ENCODE assay signal across 8 cellular contexts in the genomic region with DNA sequence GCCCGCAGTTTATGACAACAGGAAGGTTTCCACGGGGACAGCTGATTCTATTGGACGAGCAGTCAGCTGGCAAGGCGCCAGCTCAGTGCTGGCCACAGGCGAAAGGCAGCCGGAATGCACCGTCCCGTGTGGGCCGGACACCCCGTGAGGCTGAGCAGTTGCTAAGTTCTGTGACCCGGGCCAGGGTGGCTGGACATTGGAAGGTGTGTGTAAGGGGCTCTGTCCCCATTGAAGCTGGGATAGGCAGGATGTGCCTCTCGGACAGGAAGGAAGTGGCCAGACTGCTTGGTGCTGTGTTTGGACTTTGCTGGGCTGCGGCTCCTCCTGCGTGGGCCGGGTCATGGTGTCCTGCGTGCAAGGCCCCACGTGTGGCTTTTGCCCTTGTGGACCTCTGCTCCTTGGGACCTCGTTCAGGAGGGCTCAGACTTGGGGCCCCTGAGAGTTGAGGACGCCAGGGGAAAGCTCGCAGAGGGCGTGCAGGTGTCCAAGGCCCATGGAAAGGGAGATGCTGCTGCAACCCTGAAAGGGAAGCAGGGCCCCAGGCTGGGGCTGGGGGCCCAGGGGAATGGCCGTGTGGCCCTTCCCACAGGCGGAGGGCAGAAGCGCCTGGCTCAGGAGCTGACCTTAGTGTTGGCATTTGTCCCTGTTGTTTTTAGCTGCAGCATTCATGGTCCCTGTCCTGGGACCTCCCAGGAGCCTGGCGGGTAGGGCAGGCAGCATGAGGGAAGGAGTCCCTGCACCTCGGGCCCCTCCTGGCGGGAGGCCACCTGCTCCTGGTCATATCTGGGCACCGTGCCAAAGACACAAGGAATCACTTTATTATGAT. TPM values are rescaled to one million over a fixed set of nuclear protein-coding genes. Genes with fewer than 3 reads are reported as not detected.
DNase-seq lines count a peak whose midpoint lies in the region; ATAC-seq and TF ChIP-seq lines count a peak whose summit lies in the region.

No MANE protein-coding gene starts in this region.

- H4K20me1 ChIP-seq in PC-9 (ENCODE audit: insufficient read depth): no peaks in the 10 kb centered on the region; the same call in 1 of the 2 replicates

- DNase-seq in Caco-2: no peak
- DNase-seq in PC-9: peak; percentile 43 to 79
- peak; percentile 80 for DNase-seq in fibroblast of pulmonary artery (ENCODE audit: low read depth)
- DNase-seq in ovary: peak; percentile 56 to 82 (median 69)
- no peak for DNase-seq in natural killer cell treated with Interleukin-12 subunit alpha and Interleukin-12 subunit beta and Interleukin-15 and Interleukin-18, amount 100 ng/mL, for 72 hours (ENCODE audit: low spot score)
- DNase-seq in activated CD8-positive, alpha-beta memory T cell treated with anti-CD3 and anti-CD28 coated beads, Interleukin-2, amount 10 ng/mL, durations not matched to agents 7 days and 5 days: no peak
- DNase-seq in T1000 (lab: John Stamatoyannopoulos, UW): no peak

- peak overlapping the region; percentile 97 for H3K27ac Mint-ChIP-seq in Caco-2 (ENCODE audit: unreplicated experiment)
- H3K27ac Mint-ChIP-seq in natural killer cell treated with Interleukin-12 subunit alpha and Interleukin-12 subunit beta and Interleukin-15 and Interleukin-18, amount 100 ng/mL, for 72 hours: no peak overlapping the region
- H3K27ac Mint-ChIP-seq in activated CD8-positive, alpha-beta memory T cell treated with anti-CD3 and anti-CD28 coated beads, Interleukin-2, amount 10 ng/mL, durations not matched to agents 7 days and 5 days: no peak overlapping the region

- peak overlapping the region; percentile 68 for H3K4me3 Mint-ChIP-seq in Caco-2 (ENCODE audit: unreplicated experiment)
- no peak overlapping the region for H3K4me3 Mint-ChIP-seq in natural killer cell treated with Interleukin-12 subunit alpha and Interleukin-12 subunit beta and Interleukin-15 and Interleukin-18, amount 100 ng/mL, for 72 hours
- no peak overlapping the region for H3K4me3 Mint-ChIP-seq in activated CD8-positive, alpha-beta memory T cell treated with anti-CD3 and anti-CD28 coated beads, Interleukin-2, amount 10 ng/mL, durations not matched to agents 7 days and 5 days

- ATAC-seq in natural killer cell treated with Interleukin-12 subunit alpha and Interleukin-12 subunit beta and Interleukin-15 and Interleukin-18, amount 100 ng/mL, for 72 hours: no peak
- ATAC-seq in activated CD8-positive, alpha-beta memory T cell treated with anti-CD3 and anti-CD28 coated beads, Interleukin-2, amount 10 ng/mL, durations not matched to agents 7 days and 5 days: no peak
- no peak for ATAC-seq in GM18519 (IDR thresholded peaks at IDR 0.05; ENCODE audit: low FRiP score, unreplicated experiment)

- CTCF ChIA-PET in Caco-2 (lab: Charles Lee): interaction anchor here (1.2 to 1.4 kb wide), 2 partner anchors 21 to 57 kb away, joined by 3 read pairs; no protein-coding TSS in a partner anchor
- CTCF ChIA-PET in PC-9 (lab: Charles Lee): interaction anchor here (0.9 kb wide), 1 partner anchor 20 kb away, joined by 3 read pairs; no protein-coding TSS in a partner anchor
- CTCF ChIA-PET in activated CD8-positive, alpha-beta memory T cell treated with anti-CD3 and anti-CD28 coated beads, Interleukin-2, amount 10 ng/mL, durations not matched to agents 7 days and 5 days (lab: Charles Lee): interaction anchor here (1.4 to 1.5 kb wide), 2 partner anchors 22 to 57 kb away, joined by 3 to 4 read pairs; no protein-coding TSS in a partner anchor

- H3K4me2 ChIP-seq in PC-9: peak overlapping the region; percentile 79

- no peak overlapping the region for H2AFZ ChIP-seq in PC-9

- H3K4me3 ChIP-seq in Caco-2 (ENCODE audit: low read depth, low read length) (no peak overlapping the region), PC-9 (no peak overlapping the region), fibroblast of pulmonary artery (replicated peaks; ENCODE audit: low read depth, low read length) (no peak overlapping the region), ovary (no peak overlapping the region)

- TF ChIP-seq CTCF in Caco-2 (IDR thresholded peaks at IDR 0.05; ENCODE audit: insufficient read depth in 1 of 2, low read depth in 1 of 2, low read length in 1 of 2, severe bottlenecking in 1 of 2, unreplicated experiment in 1 of 2) (no peak), PC-9 (conservative IDR thresholded peaks at IDR 0.05) (no peak), fibroblast of pulmonary artery (IDR thresholded peaks at IDR 0.05; ENCODE audit: low read length, missing control alignments) (no peak), ovary (IDR thresholded peaks at IDR 0.05) (no peak)

- H3K27ac ChIP-seq in PC-9 (peak overlapping the region; percentile 69), ovary (no peak overlapping the region)

- 25 to 34% (median 26%) methylated on average over 28 of the region's 28 CpGs for WGBS in ovary, 3 donors

- no peaks in the 10 kb centered on the region for H3K27me3 Mint-ChIP-seq in Caco-2 (ENCODE audit: insufficient read depth, unreplicated experiment)
- H3K27me3 Mint-ChIP-seq in natural killer cell treated with Interleukin-12 subunit alpha and Interleukin-12 subunit beta and Interleukin-15 and Interleukin-18, amount 100 ng/mL, for 72 hours: no peaks in the 10 kb centered on the region
- no peaks in the 10 kb centered on the region for H3K27me3 Mint-ChIP-seq in activated CD8-positive, alpha-beta memory T cell treated with anti-CD3 and anti-CD28 coated beads, Interleukin-2, amount 10 ng/mL, durations not matched to agents 7 days and 5 days

- POLR2A ChIA-PET in Caco-2 (lab: Charles Lee) (interaction anchor here (1.7 kb wide), 1 partner anchor 194 kb away, joined by 6 read pairs; a partner anchor contains a TSS), PC-9 (lab: Charles Lee; ENCODE audit: unreplicated experiment) (interaction anchor here (0.6 to 1.1 kb wide), 3 partner anchors 8 to 255 kb away, joined by 3 to 7 read pairs (median 4); no protein-coding TSS in a partner anchor)

- no peaks in the 10 kb centered on the region for H3K9me3 Mint-ChIP-seq in Caco-2 (ENCODE audit: unreplicated experiment)
- no peaks in the 10 kb centered on the region for H3K9me3 Mint-ChIP-seq in natural killer cell treated with Interleukin-12 subunit alpha and Interleukin-12 subunit beta and Interleukin-15 and Interleukin-18, amount 100 ng/mL, for 72 hours
- H3K9me3 Mint-ChIP-seq in activated CD8-positive, alpha-beta memory T cell treated with anti-CD3 and anti-CD28 coated beads, Interleukin-2, amount 10 ng/mL, durations not matched to agents 7 days and 5 days (ENCODE audit: low read depth): no peaks in the 10 kb centered on the region

- peaks cover 49% of the 10 kb centered on the region for H3K4me1 Mint-ChIP-seq in Caco-2 (ENCODE audit: low read depth, unreplicated experiment)
- peaks cover 5 to 21% of the 10 kb centered on the region in 2 donors for H3K4me1 Mint-ChIP-seq in natural killer cell treated with Interleukin-12 subunit alpha and Interleukin-12 subunit beta and Interleukin-15 and Interleukin-18, amount 100 ng/mL, for 72 hours (ENCODE audit: low read depth in 2 of 2)
- peaks cover 12% of the 10 kb centered on the region for H3K4me1 Mint-ChIP-seq in activated CD8-positive, alpha-beta memory T cell treated with anti-CD3 and anti-CD28 coated beads, Interleukin-2, amount 10 ng/mL, durations not matched to agents 7 days and 5 days

- H3K36me3 Mint-ChIP-seq in Caco-2 (ENCODE audit: insufficient read depth, unreplicated experiment): peaks cover 59% of the 10 kb centered on the region
- H3K36me3 Mint-ChIP-seq in natural killer cell treated with Interleukin-12 subunit alpha and Interleukin-12 subunit beta and Interleukin-15 and Interleukin-18, amount 100 ng/mL, for 72 hours: no peaks in the 10 kb centered on the region
- no peaks in the 10 kb centered on the region for H3K36me3 Mint-ChIP-seq in activated CD8-positive, alpha-beta memory T cell treated with anti-CD3 and anti-CD28 coated beads, Interleukin-2, amount 10 ng/mL, durations not matched to agents 7 days and 5 days

- H3K4me1 ChIP-seq in Caco-2: peaks cover 69% of the 10 kb centered on the region
- peaks cover 73% of the 10 kb centered on the region for H3K4me1 ChIP-seq in PC-9 (replicated peaks; ENCODE audit: insufficient read depth)
- peaks cover 15% of the 10 kb centered on the region for H3K4me1 ChIP-seq in ovary (ENCODE audit: insufficient read depth)

- H3K9me3 ChIP-seq in Caco-2: no peaks in the 10 kb centered on the region
- H3K9me3 ChIP-seq in PC-9 (ENCODE audit: insufficient read depth, low read depth): no peaks in the 10 kb centered on the region
- H3K9me3 ChIP-seq in ovary: no peaks in the 10 kb centered on the region

- peaks cover 29% of the 10 kb centered on the region; the same call in 1 of the 2 replicates for H3F3A ChIP-seq in PC-9 (ENCODE audit: insufficient read depth, low read depth)

- H3K27me3 ChIP-seq in Caco-2 (replicated peaks; ENCODE audit: control insufficient read depth, insufficient read depth, low read length): no peaks in the 10 kb centered on the region
- no peaks in the 10 kb centered on the region for H3K27me3 ChIP-seq in PC-9 (ENCODE audit: insufficient read depth, low read depth)
- no peaks in the 10 kb centered on the region for H3K27me3 ChIP-seq in ovary

- no peak for TF ChIP-seq EP300 in ovary (IDR thresholded peaks at IDR 0.05)

- intact Hi-C loops in Caco-2 (cut with micrococcal nuclease; ENCODE audit: unreplicated experiment): loop anchor here (5.0 kb wide), 1 partner anchor 52 kb away; no protein-coding TSS in a partner anchor
- intact Hi-C loops in PC-9 (cut with micrococcal nuclease; ENCODE audit: unreplicated experiment): loop anchor here (1.0 kb wide), 1 partner anchor 27 kb away; no protein-coding TSS in a partner anchor
- intact Hi-C loops in ovary (cut with DNase I): no loop called here

- BruUV-seq in Caco-2 (replicated peaks; lab: Mats Ljungman, UMichigan): no TSS peak
- BruUV-seq in PC-9 (replicated peaks; lab: Mats Ljungman, UMichigan): no TSS peak

- no peak for TF ChIP-seq POLR2A in ovary (IDR thresholded peaks at IDR 0.05)

- H3K9me2 ChIP-seq in PC-9 (ENCODE audit: insufficient read depth): no peaks in the 10 kb centered on the region

- H3K79me2 ChIP-seq in PC-9 (ENCODE audit: low read depth): peaks cover 89% of the 10 kb centered on the region

- peaks cover 1% of the 10 kb centered on the region; the same call in 1 of the 2 replicates for H3K36me3 ChIP-seq in Caco-2 (ENCODE audit: control insufficient read depth, insufficient read depth, low read length)
- H3K36me3 ChIP-seq in PC-9 (ENCODE audit: low read depth): no peaks in the 10 kb centered on the region
- no peaks in the 10 kb centered on the region for H3K36me3 ChIP-seq in ovary

RNA-seq across cellular contexts. Expression of a gene that starts 10.0 kb away (rescaled TPM):
- total RNA-seq in Caco-2 (2022): 52.6 and 57.7 TPM in 2 replicates
- total RNA-seq in PC-9 (2021): 109 and 125 TPM in 2 replicates
- 10 to 100 TPM; 13.8 to 80.6 (median 30.1) TPM for total RNA-seq in ovary
- 10 to 100 TPM; 12.0 to 21.5 TPM for polyA plus RNA-seq in ovary
- 1 to 10 TPM; 7.3 to 9.6 TPM for total RNA-seq in natural killer cell treated with Interleukin-12 subunit alpha and Interleukin-12 subunit beta and Interleukin-15 and Interleukin-18, amount 100 ng/mL, for 72 hours
- 1 to 10 TPM; 4.8 to 7.0 TPM for total RNA-seq in activated CD8-positive, alpha-beta memory T cell treated with anti-CD3 and anti-CD28 coated beads, Interleukin-2, amount 10 ng/mL, durations not matched to agents 7 days and 5 days

RNA-seq across cellular contexts. Expression of a gene that starts 53.3 kb away (rescaled TPM):
- 20.1 and 23.2 TPM in 2 replicates for total RNA-seq in Caco-2 (2022)
- 17.4 and 18.1 TPM in 2 replicates for total RNA-seq in PC-9 (2021)
- 10 to 100 TPM; 18.5 to 29.7 (median 26.5) TPM for total RNA-seq in ovary
- polyA plus RNA-seq in ovary: 10 to 100 TPM; 25.6 to 27.5 TPM
- 10 to 100 TPM; 33.1 to 43.7 TPM for total RNA-seq in natural killer cell treated with Interleukin-12 subunit alpha and Interleukin-12 subunit beta and Interleukin-15 and Interleukin-18, amount 100 ng/mL, for 72 hours
- 10 to 100 TPM; 29.8 to 34.6 TPM for total RNA-seq in activated CD8-positive, alpha-beta memory T cell treated with anti-CD3 and anti-CD28 coated beads, Interleukin-2, amount 10 ng/mL, durations not matched to agents 7 days and 5 days

Comparison
In these comparisons a context has a peak if more than half of its experiments do, and no peak if none do; other contexts are left out.
1. DNase-seq: peak in PC-9 (2 of 2), fibroblast of pulmonary artery (single experiment) and ovary (5 of 5); none in Caco-2 (0 of 2), natural killer cell treated with Interleukin-12 subunit alpha and Interleukin-12 subunit beta and Interleukin-15 and Interleukin-18, amount 100 ng/mL, for 72 hours (single experiment), activated CD8-positive, alpha-beta memory T cell treated with anti-CD3 and anti-CD28 coated beads, Interleukin-2, amount 10 ng/mL, durations not matched to agents 7 days and 5 days (single experiment) and T1000 (single experiment).
2. intact Hi-C loops: an anchor here in Caco-2 (5.0 kb wide) and PC-9 (1.0 kb wide); none called in ovary.